Comparison of ENCODE assay signal across 10 cellular contexts in the genomic region with DNA sequence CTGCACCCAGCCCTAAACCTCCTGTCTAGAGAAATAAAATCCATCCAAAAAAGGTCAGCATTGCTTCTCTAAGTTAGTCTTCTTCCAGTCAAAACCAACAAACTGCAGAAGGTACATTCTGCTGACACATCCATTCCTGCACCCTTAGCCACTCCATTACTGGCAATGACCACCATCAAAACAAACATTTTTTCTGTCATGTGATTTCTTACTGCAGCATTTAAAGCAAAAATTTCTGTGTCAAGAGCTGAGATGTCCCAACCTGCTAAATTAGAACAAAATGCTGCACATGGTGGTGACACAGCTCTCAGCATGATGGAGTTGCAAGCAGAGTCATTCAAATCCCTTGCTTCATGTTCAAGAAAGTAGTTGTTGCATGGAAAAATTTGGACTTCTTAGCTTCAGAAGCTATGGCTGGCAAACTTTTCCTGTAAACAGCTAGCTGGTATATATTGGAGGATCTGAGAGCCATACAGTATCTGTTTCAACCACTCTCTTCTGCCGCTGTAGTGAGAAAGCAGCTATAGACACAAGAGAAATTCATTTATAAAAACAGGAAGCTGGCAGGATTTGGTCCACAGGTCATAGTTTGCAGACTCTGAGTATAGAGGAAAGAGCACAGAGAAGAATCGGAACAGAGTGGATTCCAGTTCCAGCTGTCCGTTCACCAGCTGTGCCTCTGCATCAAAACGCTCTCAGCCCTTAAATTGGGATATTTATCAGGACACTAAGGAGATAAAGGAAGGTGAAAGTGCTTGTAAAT. TPM values are rescaled to one million over a fixed set of nuclear protein-coding genes. Genes with fewer than 3 reads are reported as not detected.
DNase-seq lines count a peak whose midpoint lies in the region; ATAC-seq and TF ChIP-seq lines count a peak whose summit lies in the region.
"Had no signal": no experiment of that assay in that cellular context is flagged by ENCODE, and none has a peak within 500 bp of the region (broad histone marks: within the 10 kb centered on the region; RNA-seq: fewer than 3 reads in every experiment).

No MANE protein-coding gene starts in this region.

- no peak overlapping the region for H2AFZ ChIP-seq in OCI-LY7 (ENCODE audit: low read length)

- H3K27ac Mint-ChIP-seq in memory B cell, result peak overlapping the region; percentile 78
- H3K27ac Mint-ChIP-seq: activated naive CD4-positive, alpha-beta T cell treated with anti-CD3 and anti-CD28 coated beads, Interleukin-2, amount 50 U/mL, for 24 hours had no signal

- H3K27me3 Mint-ChIP-seq in memory B cell, result no peaks in the 10 kb centered on the region
- H3K27me3 Mint-ChIP-seq: activated naive CD4-positive, alpha-beta T cell treated with anti-CD3 and anti-CD28 coated beads, Interleukin-2, amount 50 U/mL, for 24 hours had no signal

- DNase-seq in CD1c-positive myeloid dendritic cell (ENCODE audit: extremely low spot score), result peak; percentile 54
- peak; percentile 57 for DNase-seq in OCI-LY7 (ENCODE audit: low spot score)
- no peak for DNase-seq in memory B cell (ENCODE audit: low spot score in 2 of 2)
- DNase-seq in iPS-NIHi7 (ENCODE audit: extremely low spot score), result no peak
- no peak for DNase-seq in NCI-H2081 treated with DMSO at 0.1 percent for 48 hours (lab: John Stamatoyannopoulos, UW)
- DNase-seq in NCI-H1105 treated with DMSO at 0.1 percent for 48 hours (lab: John Stamatoyannopoulos, UW), result no peak
- DNase-seq in NCI-H1092 (lab: John Stamatoyannopoulos, UW), result no peak

- H3K9me3 Mint-ChIP-seq in memory B cell, result peaks cover 2% of the 10 kb centered on the region
- H3K9me3 Mint-ChIP-seq: activated naive CD4-positive, alpha-beta T cell treated with anti-CD3 and anti-CD28 coated beads, Interleukin-2, amount 50 U/mL, for 24 hours; neural crest cell had no signal

- peaks cover 48% of the 10 kb centered on the region for H3K36me3 Mint-ChIP-seq in memory B cell
- H3K36me3 Mint-ChIP-seq: activated naive CD4-positive, alpha-beta T cell treated with anti-CD3 and anti-CD28 coated beads, Interleukin-2, amount 50 U/mL, for 24 hours had no signal

- peak; percentile 73 for ATAC-seq in GM21717 (IDR thresholded peaks at IDR 0.05; ENCODE audit: unreplicated experiment)
- peak; percentile 49 for ATAC-seq in memory B cell (ENCODE audit: low read depth)

- no peaks in the 10 kb centered on the region for H3K9me3 ChIP-seq in OCI-LY7 (ENCODE audit: low read length)

- no peaks in the 10 kb centered on the region for H3K9me2 ChIP-seq in OCI-LY7 (ENCODE audit: insufficient read depth, low read length)

- peaks cover 99% of the 10 kb centered on the region for H3K79me2 ChIP-seq in OCI-LY7 (ENCODE audit: insufficient read depth, low read depth, low read length)

- H3K4me1 Mint-ChIP-seq in memory B cell, result peaks cover 44% of the 10 kb centered on the region
- H3K4me1 Mint-ChIP-seq: activated naive CD4-positive, alpha-beta T cell treated with anti-CD3 and anti-CD28 coated beads, Interleukin-2, amount 50 U/mL, for 24 hours; neural crest cell had no signal

- CTCF ChIA-PET in OCI-LY7 (lab: Charles Lee; ENCODE audit: unreplicated experiment), result interaction anchor here (0.9 kb wide), 1 partner anchor 15 kb away, joined by 4 read pairs; no protein-coding TSS in a partner anchor

- no TSS peak for BruUV-seq in OCI-LY7 (replicated peaks; lab: Mats Ljungman, UMichigan)

- POLR2A ChIA-PET in OCI-LY7 (lab: Charles Lee), result interaction anchor here (0.6 to 8.8 kb wide), 7 partner anchors 9 to 378 kb away, joined by 3 to 211 read pairs (median 12); a partner anchor contains a TSS

- peaks cover 54% of the 10 kb centered on the region for H3K4me1 ChIP-seq in OCI-LY7 (ENCODE audit: insufficient read depth, low read length, poor library complexity, severe bottlenecking)

- H3K27ac ChIP-seq in OCI-LY7 (ENCODE audit: low read depth, low read length, poor library complexity, severe bottlenecking), result peak overlapping the region; percentile 96

- peaks cover 100% of the 10 kb centered on the region for H3K36me3 ChIP-seq in OCI-LY7 (ENCODE audit: insufficient read depth, low read length)

- H3K4me2 ChIP-seq in OCI-LY7 (ENCODE audit: low read length), result peak overlapping the region; percentile 94

- peak overlapping the region; percentile 83 for H3K4me3 ChIP-seq in OCI-LY7 (ENCODE audit: low read depth, low read length, poor library complexity, severe bottlenecking)

- H3K4me3 Mint-ChIP-seq in memory B cell, result peak overlapping the region; percentile 79
- H3K4me3 Mint-ChIP-seq: activated naive CD4-positive, alpha-beta T cell treated with anti-CD3 and anti-CD28 coated beads, Interleukin-2, amount 50 U/mL, for 24 hours; neural crest cell had no signal

- TF ChIP-seq CTCF in OCI-LY7 (conservative IDR thresholded peaks at IDR 0.05; ENCODE audit: low read length), result no peak

- peaks cover 44% of the 10 kb centered on the region; the same call in 1 of the 2 replicates for H4K20me1 ChIP-seq in OCI-LY7 (ENCODE audit: insufficient read depth, low read length)

- intact Hi-C loops in OCI-LY7 (cut with micrococcal nuclease; ENCODE audit: unreplicated experiment), result loop anchor here (5.0 kb wide), 1 partner anchor 183 kb away; a partner anchor contains a TSS

RNA-seq across cellular contexts. Expression of a gene that starts 17.4 kb away (rescaled TPM):
- 316 and 383 TPM in 2 replicates for total RNA-seq in OCI-LY7 (2014; rRNA removed; shearing (Covaris generic))
- 352 and 446 TPM in 2 replicates for total RNA-seq in OCI-LY7 (2022)

Comparison
In these comparisons a context has a peak if more than half of its experiments do, and no peak if none do; other contexts are left out.
1. DNase-seq: peak in CD1c-positive myeloid dendritic cell (single experiment) and OCI-LY7 (single experiment); none in memory B cell (0 of 2), iPS-NIHi7 (single experiment), NCI-H2081 treated with DMSO at 0.1 percent for 48 hours (single experiment), NCI-H1105 treated with DMSO at 0.1 percent for 48 hours (single experiment) and NCI-H1092 (single experiment).